22 cellular contexts compared by ENCODE assay signal in genomic region chr2:235234711-235235110, GRCh38.
DNase-seq lines count a peak whose midpoint lies in the region; ATAC-seq and TF ChIP-seq lines count a peak whose summit lies in the region.
"Had no signal": no experiment of that assay in that cellular context is flagged by ENCODE, and none has a peak within 500 bp of the region (broad histone marks: within the 10 kb centered on the region; RNA-seq: fewer than 3 reads in every experiment).

No MANE protein-coding gene starts in this region.

- no peaks in the 10 kb centered on the region for H3K27me3 ChIP-seq in smooth muscle cell (ENCODE audit: low read depth)
- H3K27me3 ChIP-seq: adrenal gland, cardiac muscle cell had no signal

- WGBS in smooth muscle cell (ENCODE audit: low lambda C conversion rate) = 41% methylated on average over 5 of the region's 5 CpGs

- no peaks in the 10 kb centered on the region for H3K9me3 ChIP-seq in smooth muscle cell (replicated peaks; ENCODE audit: low read depth)
- H3K9me3 ChIP-seq: adrenal gland had no signal

- ATAC-seq in left ventricle myocardium superior (no peak), HG03520 (IDR thresholded peaks at IDR 0.05; ENCODE audit: unreplicated experiment) (no peak)
- ATAC-seq: activated CD4-positive, CD25-positive, alpha-beta regulatory T cell treated with anti-CD3 and anti-CD28 coated beads, Interleukin-2, amount 50 U/mL, for 24 hours; foreskin keratinocyte; natural killer cell treated with Interleukin-12 subunit alpha and Interleukin-12 subunit beta and Interleukin-15 and Interleukin-18, amount 100 ng/mL, for 72 hours had no signal

- no peaks in the 10 kb centered on the region for H3K79me2 ChIP-seq in smooth muscle cell (ENCODE audit: low read depth)
- H3K79me2 ChIP-seq: parathyroid adenoma had no signal

- no peak overlapping the region for H3K9ac ChIP-seq in smooth muscle cell (ENCODE audit: low read depth)
- H3K9ac ChIP-seq: parathyroid adenoma had no signal

- intact Hi-C loops in left ventricle myocardium superior (cut with micrococcal nuclease) = no loop called here

- peak; percentile 17 for DNase-seq in GM04504 (ENCODE audit: low read depth)
- DNase-seq in cardiac fibroblast (ENCODE audit: low read depth in 2 of 2) = peak; percentile 48 to 77
- DNase-seq in iris pigment epithelial cell (ENCODE audit: low read depth) = peak; percentile 59
- DNase-seq in smooth muscle cell (lab: John Stamatoyannopoulos, UW; ENCODE audit: unreplicated experiment) = no peak
- DNase-seq in left ventricle myocardium superior = no peak
- no peak for DNase-seq in effector CD4-positive, alpha-beta T cell
- DNase-seq in activated CD8-positive, alpha-beta memory T cell treated with anti-CD3 and anti-CD28 coated beads for 24 hours = no peak
- DNase-seq: activated T-cell treated with anti-CD3 and anti-CD28 coated beads, Interleukin-2, amount 50 U/mL, for 24 hours; adrenal gland; CD4-positive, alpha-beta memory T cell; foreskin keratinocyte; MM.1S; NCI-H1694 treated with DMSO at 0.1 percent for 48 hours; OCI-M1; SHP77; stimulated activated CD4-positive, alpha-beta T cell treated with anti-CD3 and anti-CD28 coated beads, Interleukin-1b, Interleukin-23, amount 100 ng/mL, for 48 hours; SW 1271 had no signal

- peak overlapping the region; percentile 1 for H3K4me2 ChIP-seq in smooth muscle cell

- H3K27ac ChIP-seq in smooth muscle cell (ENCODE audit: low read depth) = peak overlapping the region; percentile 60
- H3K27ac ChIP-seq: adrenal gland, cardiac muscle cell, foreskin keratinocyte, parathyroid adenoma had no signal

- no peaks in the 10 kb centered on the region for H3K4me1 ChIP-seq in smooth muscle cell (ENCODE audit: low read depth)
- H3K4me1 ChIP-seq: parathyroid adenoma had no signal

- TF ChIP-seq CTCF in cardiac fibroblast (IDR thresholded peaks at IDR 0.05; ENCODE audit: low read depth, low read length) (no peak), smooth muscle cell (IDR thresholded peaks at IDR 0.05; ENCODE audit: borderline replicate concordance, insufficient read depth, poor library complexity, severe bottlenecking) (no peak)

- H3K4me3 ChIP-seq in cardiac fibroblast (replicated peaks in 1 of 2; ENCODE audit: low read depth in 2 of 2, low read length in 2 of 2) (no peak overlapping the region), smooth muscle cell (no peak overlapping the region)
- H3K4me3 ChIP-seq: adrenal gland, cardiac muscle cell had no signal

- H3F3A ChIP-seq in smooth muscle cell (ENCODE audit: low read depth) = peaks cover 4% of the 10 kb centered on the region

- H4K20me1 ChIP-seq in smooth muscle cell (ENCODE audit: low read depth) = no peaks in the 10 kb centered on the region

- H2AFZ ChIP-seq in smooth muscle cell (ENCODE audit: low read depth) = no peak overlapping the region
- H2AFZ ChIP-seq: parathyroid adenoma had no signal

- H3K36me3 ChIP-seq in smooth muscle cell (ENCODE audit: low read depth) = no peaks in the 10 kb centered on the region
- H3K36me3 ChIP-seq: adrenal gland, cardiac muscle cell had no signal

Comparison
In these comparisons a context has a peak if more than half of its experiments do, and no peak if none do; other contexts are left out.
1. DNase-seq: peak in GM04504 (single experiment), cardiac fibroblast (2 of 2) and iris pigment epithelial cell (single experiment); none in smooth muscle cell (single experiment), left ventricle myocardium superior (single experiment), effector CD4-positive, alpha-beta T cell (single experiment) and activated CD8-positive, alpha-beta memory T cell treated with anti-CD3 and anti-CD28 coated beads for 24 hours (single experiment).